9 cellular contexts compared by ENCODE assay signal in genomic region chr12:57899010-57899662, GRCh38. TPM values are rescaled to one million over a fixed set of nuclear protein-coding genes. Genes with fewer than 3 reads are reported as not detected.
DNase-seq lines count a peak whose midpoint lies in the region; ATAC-seq, FAIRE-seq and TF ChIP-seq lines count a peak whose summit lies in the region.
"Had no signal": no experiment of that assay in that cellular context is flagged by ENCODE, and none has a peak within 500 bp of the region (broad histone marks: within the 10 kb centered on the region; RNA-seq: fewer than 3 reads in every experiment).

No MANE protein-coding gene starts in this region.

- H3K27me3 ChIP-seq in astrocyte (ENCODE audit: insufficient read depth, low read length), result no peaks in the 10 kb centered on the region

- H3K9ac ChIP-seq in astrocyte (ENCODE audit: low read length), result peak overlapping the region; percentile 29

- no peaks in the 10 kb centered on the region for H3K36me3 Mint-ChIP-seq in astrocyte (ENCODE audit: low read depth, unreplicated experiment)
- H3K36me3 Mint-ChIP-seq in memory B cell, result no peaks in the 10 kb centered on the region
- peaks cover 5% of the 10 kb centered on the region for H3K36me3 Mint-ChIP-seq in stimulated activated effector memory CD8-positive, alpha-beta T cell treated with anti-CD3 and anti-CD28 coated beads, Interleukin-12 subunit alpha, Interleukin-12 subunit beta, amount 100 ng/mL, for 72 hours

- H3K4me2 ChIP-seq in astrocyte (ENCODE audit: low read length), result peak overlapping the region; percentile 54

- no peaks in the 10 kb centered on the region for H3K79me2 ChIP-seq in astrocyte (ENCODE audit: insufficient read depth, low read length)

- ATAC-seq in HG03159 (IDR thresholded peaks at IDR 0.05; ENCODE audit: unreplicated experiment), result peak; percentile 86
- peak; percentile 86 for ATAC-seq in memory B cell (ENCODE audit: low read depth)
- ATAC-seq in stimulated activated effector memory CD8-positive, alpha-beta T cell treated with anti-CD3 and anti-CD28 coated beads, Interleukin-12 subunit alpha, Interleukin-12 subunit beta, amount 100 ng/mL, for 72 hours, result peak; percentile 96

- no peaks in the 10 kb centered on the region for H4K20me1 ChIP-seq in astrocyte (ENCODE audit: insufficient read depth, low read length)

- H3K9me3 Mint-ChIP-seq in astrocyte (ENCODE audit: unreplicated experiment), result no peaks in the 10 kb centered on the region
- H3K9me3 Mint-ChIP-seq in memory B cell, result no peaks in the 10 kb centered on the region
- no peaks in the 10 kb centered on the region for H3K9me3 Mint-ChIP-seq in stimulated activated effector memory CD8-positive, alpha-beta T cell treated with anti-CD3 and anti-CD28 coated beads, Interleukin-12 subunit alpha, Interleukin-12 subunit beta, amount 100 ng/mL, for 72 hours

- FAIRE-seq in astrocyte (lab: Jason Lieb, UNC), result no peak

- H3K27me3 Mint-ChIP-seq in astrocyte (ENCODE audit: low read depth, unreplicated experiment), result no peaks in the 10 kb centered on the region
- no peaks in the 10 kb centered on the region for H3K27me3 Mint-ChIP-seq in memory B cell

- no peak overlapping the region for H3K4me3 ChIP-seq in astrocyte (ENCODE audit: insufficient read depth, low read depth, low read length)

- peak overlapping the region; percentile 23 for H2AFZ ChIP-seq in astrocyte (ENCODE audit: low read depth, low read length)

- H3K27ac ChIP-seq in astrocyte (ENCODE audit: low read depth, low read length), result peak overlapping the region; percentile 10
- H3K27ac ChIP-seq: 22Rv1 had no signal

- H3K4me1 Mint-ChIP-seq in astrocyte (ENCODE audit: low read depth, unreplicated experiment) (peaks cover 37% of the 10 kb centered on the region), memory B cell (peaks cover 30% of the 10 kb centered on the region)
- peaks cover 40% of the 10 kb centered on the region for H3K4me1 Mint-ChIP-seq in stimulated activated effector memory CD8-positive, alpha-beta T cell treated with anti-CD3 and anti-CD28 coated beads, Interleukin-12 subunit alpha, Interleukin-12 subunit beta, amount 100 ng/mL, for 72 hours

- H3K36me3 ChIP-seq in astrocyte (ENCODE audit: insufficient read depth, low read length), result no peaks in the 10 kb centered on the region

- H3K4me3 Mint-ChIP-seq in astrocyte (ENCODE audit: unreplicated experiment) (no peak overlapping the region), memory B cell (peak overlapping the region; percentile 77)
- peak overlapping the region; percentile 70 for H3K4me3 Mint-ChIP-seq in stimulated activated effector memory CD8-positive, alpha-beta T cell treated with anti-CD3 and anti-CD28 coated beads, Interleukin-12 subunit alpha, Interleukin-12 subunit beta, amount 100 ng/mL, for 72 hours

- DNase-seq in DMS 273 (lab: John Stamatoyannopoulos, UW; ENCODE audit: unreplicated experiment), result peak; percentile 51
- no peak for DNase-seq in DMS 273 treated with DMSO at 0.1 percent for 48 hours (lab: John Stamatoyannopoulos, UW)
- peak; percentile 53 to 89 (median 73) for DNase-seq in T-helper 2 cell
- DNase-seq in astrocyte (ENCODE audit: low read depth), result peak; percentile 65
- peak; percentile 78 to 86 for DNase-seq in memory B cell (ENCODE audit: low spot score in 2 of 2)
- DNase-seq in stimulated activated effector memory CD8-positive, alpha-beta T cell treated with anti-CD3 and anti-CD28 coated beads, Interleukin-12 subunit alpha, Interleukin-12 subunit beta, amount 100 ng/mL, for 72 hours (ENCODE audit: low spot score in 2 of 2), result peak; percentile 57 to 91
- no peak for DNase-seq in SW 1271 (lab: John Stamatoyannopoulos, UW)

- H3K4me1 ChIP-seq in astrocyte (ENCODE audit: insufficient read depth, low read length), result peaks cover 32% of the 10 kb centered on the region

- H3K9me3 ChIP-seq in astrocyte (ENCODE audit: insufficient read depth, low read depth, low read length), result no peaks in the 10 kb centered on the region

- no peak overlapping the region for H3K27ac Mint-ChIP-seq in astrocyte (ENCODE audit: unreplicated experiment)
- H3K27ac Mint-ChIP-seq in memory B cell, result peak overlapping the region; percentile 98
- peak overlapping the region; percentile 90 for H3K27ac Mint-ChIP-seq in stimulated activated effector memory CD8-positive, alpha-beta T cell treated with anti-CD3 and anti-CD28 coated beads, Interleukin-12 subunit alpha, Interleukin-12 subunit beta, amount 100 ng/mL, for 72 hours

- no peak for TF ChIP-seq CTCF in astrocyte (IDR thresholded peaks at IDR 0.05; ENCODE audit: insufficient read depth, low read depth, low read length)

RNA-seq across cellular contexts. Expression of gene ATP23, which starts 42.2 kb away (rescaled TPM):
- total RNA-seq in astrocyte, result 3.2 and 3.4 TPM in 2 replicates

RNA-seq across cellular contexts. Expression of gene CTDSP2, which starts 52.6 kb away (rescaled TPM):
- total RNA-seq in astrocyte, result 87.1 and 91.9 TPM in 2 replicates

Comparison
In these comparisons a context has a peak if more than half of its experiments do, and no peak if none do; other contexts are left out.
1. DNase-seq: peak in DMS 273 (single experiment), T-helper 2 cell (5 of 5), astrocyte (single experiment), memory B cell (2 of 2) and stimulated activated effector memory CD8-positive, alpha-beta T cell treated with anti-CD3 and anti-CD28 coated beads, Interleukin-12 subunit alpha, Interleukin-12 subunit beta, amount 100 ng/mL, for 72 hours (2 of 2); none in DMS 273 treated with DMSO at 0.1 percent for 48 hours (single experiment) and SW 1271 (0 of 2).
2. Peak in every context shown above with its lines, with median percentiles within 50 percentile points of each other: ATAC-seq.